ENCODE assay signal across 1 cellular context in genomic region chr6:16524380-16524707, GRCh38.
A peak's percentile ranks its signal among the peaks of the same experiment; 100 is the strongest.
TF ChIP-seq lines count a peak whose summit lies in the region.

No MANE protein-coding gene starts in this region.

TF ChIP-seq in IMR-90, 13 proteins besides CTCF, POLR2A, EP300 and RAD21:
- TF ChIP-seq CEBPB (IDR thresholded peaks at IDR 0.05; ENCODE audit: low read depth, low read length): peak; percentile 32; the same call in 1 of the 2 replicates
- TF ChIP-seq NFE2L2 (IDR thresholded peaks at IDR 0.05; ENCODE audit: low read depth, low read length): no peak
- peak; percentile 34; the same call in 1 of the 2 replicates for TF ChIP-seq FOS (IDR thresholded peaks at IDR 0.05; ENCODE audit: low read depth, low read length)
- TF ChIP-seq MAFK (IDR thresholded peaks at IDR 0.05; ENCODE audit: low read depth, low read length): no peak
- no peak for TF ChIP-seq RFX5 (IDR thresholded peaks at IDR 0.05; ENCODE audit: low read depth, low read length)
- TF ChIP-seq CHD1 (IDR thresholded peaks at IDR 0.05; ENCODE audit: low read depth, low read length): no peak
- no peak for TF ChIP-seq MXI1 (IDR thresholded peaks at IDR 0.05; ENCODE audit: borderline replicate concordance, low read depth, low read length)
